In genomic region chr3:125119752-125120369, GRCh38 we compare ENCODE assay signal across 8 cellular contexts.
DNase-seq lines count a peak whose midpoint lies in the region; ATAC-seq and TF ChIP-seq lines count a peak whose summit lies in the region.

No MANE protein-coding gene starts in this region.

- no peaks in the 10 kb centered on the region for H3K9me3 Mint-ChIP-seq in natural killer cell treated with Interleukin-12 subunit alpha and Interleukin-12 subunit beta and Interleukin-15 and Interleukin-18, amount 100 ng/mL, for 72 hours

- no peak for DNase-seq in Panc1 (ENCODE audit: low read depth, low spot score)
- peak; percentile 73 for DNase-seq in natural killer cell treated with Interleukin-12 subunit alpha and Interleukin-12 subunit beta and Interleukin-15 and Interleukin-18, amount 100 ng/mL, for 72 hours (ENCODE audit: low spot score)
- no peak for DNase-seq in stimulated activated CD4-positive, alpha-beta T cell treated with anti-CD3 and anti-CD28 coated beads, Interleukin-4, amount 100 ng/mL, for 24 hours
- no peak for DNase-seq in HuH-7 (ENCODE audit: low spot score)
- DNase-seq in A172 (ENCODE audit: low spot score): no peak

- CTCF ChIA-PET in Panc1 (lab: Charles Lee): no interaction called here

- no peak overlapping the region for H3K4me3 ChIP-seq in Panc1 (ENCODE audit: low read depth in 2 of 2, low read length in 2 of 2)

- TF ChIP-seq CTCF in Panc1 (IDR thresholded peaks at IDR 0.05): no peak

- H3K36me3 ChIP-seq in Panc1 (ENCODE audit: control insufficient read depth, insufficient read depth, low read length): no peaks in the 10 kb centered on the region

- peak; percentile 54 for TF ChIP-seq POLR2A in GM18505 (IDR thresholded peaks at IDR 0.05; ENCODE audit: borderline replicate concordance, extremely low read depth, insufficient read depth, insufficient read length)

- H3K4me1 Mint-ChIP-seq in natural killer cell treated with Interleukin-12 subunit alpha and Interleukin-12 subunit beta and Interleukin-15 and Interleukin-18, amount 100 ng/mL, for 72 hours (ENCODE audit: low read depth in 2 of 2): peaks cover 70 to 73% of the 10 kb centered on the region in 2 donors

- no peaks in the 10 kb centered on the region for H3K27me3 Mint-ChIP-seq in natural killer cell treated with Interleukin-12 subunit alpha and Interleukin-12 subunit beta and Interleukin-15 and Interleukin-18, amount 100 ng/mL, for 72 hours

- in situ Hi-C loops in Panc1 (cut with HindIII; ENCODE audit: low pct_unique_long_range_greater_than_20kb, low sequenced_read_pairs): no loop called here

- peak overlapping the region; percentile 74 for H3K27ac ChIP-seq in Panc1 (ENCODE audit: low read length)

- ATAC-seq in GM18505 (IDR thresholded peaks at IDR 0.05; ENCODE audit: unreplicated experiment) (peak; percentile 40), GM21786 (IDR thresholded peaks at IDR 0.05; ENCODE audit: unreplicated experiment) (peak; percentile 79), Panc1 (no peak), HG02840 (IDR thresholded peaks at IDR 0.05; ENCODE audit: low FRiP score, unreplicated experiment) (no peak)
- ATAC-seq in natural killer cell treated with Interleukin-12 subunit alpha and Interleukin-12 subunit beta and Interleukin-15 and Interleukin-18, amount 100 ng/mL, for 72 hours: peak; percentile 86 to 90

- peak overlapping the region; percentile 70 for H3K4me3 Mint-ChIP-seq in natural killer cell treated with Interleukin-12 subunit alpha and Interleukin-12 subunit beta and Interleukin-15 and Interleukin-18, amount 100 ng/mL, for 72 hours

- H3K9me3 ChIP-seq in Panc1 (ENCODE audit: control insufficient read depth, insufficient read depth, low read depth, low read length): no peaks in the 10 kb centered on the region

- no peaks in the 10 kb centered on the region for H3K27me3 ChIP-seq in Panc1 (ENCODE audit: control insufficient read depth, insufficient read depth, low read length)

- H3K36me3 Mint-ChIP-seq in natural killer cell treated with Interleukin-12 subunit alpha and Interleukin-12 subunit beta and Interleukin-15 and Interleukin-18, amount 100 ng/mL, for 72 hours: no peaks in the 10 kb centered on the region

- peaks cover 53% of the 10 kb centered on the region for H3K4me1 ChIP-seq in Panc1 (ENCODE audit: control insufficient read depth, insufficient read depth, low read length)

- POLR2A ChIA-PET in Panc1 (lab: Charles Lee): interaction anchor here (0.6 kb wide), 1 partner anchor 247 kb away, joined by 5 read pairs; no protein-coding TSS in a partner anchor

- no TSS peak for BruUV-seq in Panc1 (replicated peaks; lab: Mats Ljungman, UMichigan)

- intact Hi-C loops in Panc1 (cut with micrococcal nuclease; ENCODE audit: unreplicated experiment): no loop called here

- H3K27ac Mint-ChIP-seq in natural killer cell treated with Interleukin-12 subunit alpha and Interleukin-12 subunit beta and Interleukin-15 and Interleukin-18, amount 100 ng/mL, for 72 hours: peak overlapping the region; percentile 67 to 96

Comparison
In these comparisons a context has a peak if more than half of its experiments do, and no peak if none do; other contexts are left out.
1. ATAC-seq: peak in GM18505 (single experiment), GM21786 (single experiment) and natural killer cell treated with Interleukin-12 subunit alpha and Interleukin-12 subunit beta and Interleukin-15 and Interleukin-18, amount 100 ng/mL, for 72 hours (2 of 2); none in Panc1 (single experiment) and HG02840 (single experiment).